ENCODE assay signal across 8 cellular contexts in the genomic region with DNA sequence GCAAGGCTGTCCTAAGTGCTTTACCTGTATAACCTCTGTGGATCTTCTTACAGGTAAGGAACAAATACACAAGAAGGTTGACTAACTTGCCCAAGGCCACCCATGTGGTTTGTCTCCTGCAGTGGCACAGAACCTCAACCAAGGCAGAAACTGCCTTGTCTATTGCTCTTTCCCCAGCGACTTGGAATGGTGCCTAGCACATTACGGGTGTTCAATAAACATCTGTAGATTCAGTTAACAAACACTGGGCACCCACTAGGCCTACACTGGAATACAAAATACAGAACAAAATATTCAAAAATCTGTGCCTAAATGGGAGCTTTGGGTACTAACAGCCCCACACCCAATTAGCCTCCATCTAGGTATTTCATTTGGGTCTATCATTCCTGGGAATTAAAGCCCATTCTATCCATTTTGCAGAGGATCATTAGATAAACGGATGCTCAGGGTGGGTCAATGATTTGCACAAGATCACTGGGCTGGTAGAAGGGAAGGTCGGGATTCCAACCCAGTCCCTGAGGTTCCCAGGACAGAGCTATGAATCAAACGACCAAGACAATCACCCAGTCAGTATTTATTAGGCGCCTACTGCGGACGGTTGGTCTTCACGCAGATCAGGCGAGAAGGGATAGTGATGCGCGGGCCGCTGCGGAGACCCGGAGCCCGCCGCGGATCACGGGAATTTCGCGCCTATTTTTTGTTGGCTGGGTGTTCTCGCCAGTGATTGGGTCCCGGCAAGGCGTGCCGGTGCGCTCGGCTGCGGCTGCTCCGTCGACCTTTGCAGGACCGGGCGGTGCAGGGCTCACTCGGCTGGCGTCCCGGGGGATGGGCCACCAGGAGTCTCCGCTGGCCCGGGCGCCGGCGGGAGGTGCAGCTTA.
DNase-seq lines count a peak whose midpoint lies in the region; ATAC-seq and TF ChIP-seq lines count a peak whose summit lies in the region.

A gene (plus strand): TSS at position 771 of the 878 bp plus-strand sequence. CDS start 55 bp downstream, at position 826.

- H3K9me3 ChIP-seq in endocrine pancreas (ENCODE audit: control insufficient read depth, low read length): no peaks in the 10 kb centered on the region
- no peaks in the 10 kb centered on the region for H3K9me3 ChIP-seq in muscle layer of colon (ENCODE audit: low read length)

- ATAC-seq in GM18870 (IDR thresholded peaks at IDR 0.05; ENCODE audit: unreplicated experiment) (peak; percentile 39), HG03066 (IDR thresholded peaks at IDR 0.05; ENCODE audit: low read depth, unreplicated experiment) (peak; percentile 33)

- H3K9ac ChIP-seq in endocrine pancreas (ENCODE audit: control insufficient read depth, insufficient read depth, low read length): peak within 1 kb of the TSS; percentile 92
- peak within 1 kb of the TSS; percentile 49 for H3K9ac ChIP-seq in muscle layer of colon (ENCODE audit: low read length)

- H3K27ac ChIP-seq in muscle layer of colon (ENCODE audit: low read depth, low read length) (peak within 1 kb of the TSS; percentile 100), substantia nigra (ENCODE audit: low read depth, low read length, poor library complexity, severe bottlenecking) (peak within 1 kb of the TSS; percentile 99)

- H3K36me3 ChIP-seq in endocrine pancreas (ENCODE audit: control insufficient read depth, insufficient read depth, low read length) (no peaks in the 10 kb centered on the region), muscle layer of colon (ENCODE audit: insufficient read depth, low read length) (peaks cover 4% of the 10 kb centered on the region)

- DNase-seq in AG09309 (ENCODE audit: low read depth) (no peak), NCI-H2171 (lab: John Stamatoyannopoulos, UW) (peak; percentile 89), substantia nigra (lab: John Stamatoyannopoulos, UW) (peak in 8 of 49 donors; percentile 82 to 94 (median 88))
- peak; percentile 78 to 81 for DNase-seq in activated CD4-positive, alpha-beta T cell treated with anti-CD3 and anti-CD28 coated beads, Interleukin-2, amount 50 U/mL, for 48 hours

- H3K4me1 ChIP-seq in endocrine pancreas (ENCODE audit: control insufficient read depth, insufficient read depth, low read length) (peaks cover 3% of the 10 kb centered on the region), muscle layer of colon (ENCODE audit: insufficient read depth, low read length) (peaks cover 29% of the 10 kb centered on the region)

- no peaks in the 10 kb centered on the region for H3K27me3 ChIP-seq in endocrine pancreas (ENCODE audit: control insufficient read depth, insufficient read depth, low read length)
- H3K27me3 ChIP-seq in muscle layer of colon (ENCODE audit: control insufficient read depth in 1 of 2, insufficient read depth in 2 of 2, low read length in 2 of 2): no peaks in the 10 kb centered on the region

- H3K4me3 ChIP-seq in AG09309 (ENCODE audit: control insufficient read depth, low read depth, low read length) (peak within 1 kb of the TSS; percentile 67), endocrine pancreas (ENCODE audit: control insufficient read depth, insufficient read depth, low read length) (peak within 1 kb of the TSS; percentile 89), muscle layer of colon (ENCODE audit: low read depth in 1 of 2, low read length in 2 of 2) (peak within 1 kb of the TSS; percentile 66 to 92)

- no peak for TF ChIP-seq CTCF in AG09309 (IDR thresholded peaks at IDR 0.05; ENCODE audit: control insufficient read depth, insufficient read depth, low read depth, low read length, missing control alignments)
